In the genomic region with DNA sequence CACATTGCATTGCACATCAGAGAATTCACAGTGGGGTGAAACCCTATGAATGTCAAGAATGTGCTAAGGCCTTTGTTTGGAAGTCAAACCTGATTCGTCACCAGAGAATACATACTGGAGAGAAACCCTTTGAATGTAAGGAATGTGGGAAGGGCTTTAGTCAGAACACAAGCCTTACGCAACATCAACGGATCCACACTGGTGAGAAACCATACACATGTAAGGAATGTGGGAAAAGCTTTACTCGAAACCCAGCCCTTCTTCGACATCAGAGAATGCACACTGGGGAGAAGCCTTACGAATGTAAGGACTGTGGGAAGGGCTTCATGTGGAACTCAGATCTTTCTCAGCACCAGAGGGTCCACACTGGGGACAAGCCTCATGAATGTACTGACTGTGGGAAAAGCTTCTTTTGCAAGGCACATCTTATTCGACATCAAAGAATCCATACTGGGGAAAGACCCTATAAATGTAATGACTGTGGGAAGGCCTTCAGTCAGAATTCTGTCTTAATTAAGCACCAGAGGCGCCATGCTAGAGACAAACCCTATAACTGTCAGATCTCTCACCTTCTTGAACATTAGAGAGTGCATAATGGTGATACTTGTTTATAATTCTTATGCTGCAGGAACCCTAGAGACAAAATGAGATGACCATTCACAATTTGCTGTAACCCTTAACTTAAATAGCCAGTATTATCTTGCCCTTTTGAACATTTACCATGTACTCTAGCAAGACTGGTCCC, we compare ENCODE assay signal across 18 cellular contexts. TPM values are rescaled to one million over a fixed set of nuclear protein-coding genes. Genes with fewer than 3 reads are reported as not detected.
"Had no signal": no experiment of that assay in that cellular context is flagged by ENCODE, and none has a peak within 500 bp of the region (broad histone marks: within the 10 kb centered on the region; RNA-seq: fewer than 3 reads in every experiment).

No MANE protein-coding gene starts in this region.

- DNase-seq: activated CD4-positive, alpha-beta T cell treated with anti-CD3 and anti-CD28 coated beads for 36 hours; activated CD8-positive, alpha-beta memory T cell treated with anti-CD3 and anti-CD28 coated beads, Interleukin-2, amount 50 U/mL, for 4 hours; activated CD8-positive, alpha-beta T cell treated with anti-CD3 and anti-CD28 coated beads for 36 hours; activated naive CD8-positive, alpha-beta T cell treated with anti-CD3 and anti-CD28 coated beads, Interleukin-2, amount 50 U/mL, for 24 hours; body of pancreas; esophagus squamous epithelium; foreskin fibroblast; glutamatergic neuron; left cardiac atrium; naive thymus-derived CD8-positive, alpha-beta T cell; right cardiac atrium; WERI-Rb-1 had no signal

- H3K27ac Mint-ChIP-seq: activated CD4-positive, alpha-beta T cell treated with anti-CD3 and anti-CD28 coated beads for 36 hours; activated CD8-positive, alpha-beta T cell treated with anti-CD3 and anti-CD28 coated beads for 36 hours; activated naive CD8-positive, alpha-beta T cell treated with anti-CD3 and anti-CD28 coated beads, Interleukin-2, amount 50 U/mL, for 24 hours; dendritic cell treated with granulocyte-macrophage colony-stimulating factor and Interleukin-4, amounts not matched to agents 40 ng/mL and 50 ng/mL, for 4 days; naive thymus-derived CD8-positive, alpha-beta T cell; stimulated activated memory B cell treated with anti-CD40 and anti-IgM and Interleukin-4, amounts not matched to agents 10 μg/mL and 1 μg/mL and 100 μg/mL, for 72 hours had no signal

- H3K4me3 ChIP-seq: body of pancreas, esophagus squamous epithelium, lung, tibial nerve had no signal

- FAIRE-seq: endometrium had no signal

- H3K27me3 Mint-ChIP-seq: activated CD4-positive, alpha-beta T cell treated with anti-CD3 and anti-CD28 coated beads for 36 hours; activated CD8-positive, alpha-beta T cell treated with anti-CD3 and anti-CD28 coated beads for 36 hours; activated naive CD8-positive, alpha-beta T cell treated with anti-CD3 and anti-CD28 coated beads, Interleukin-2, amount 50 U/mL, for 24 hours; dendritic cell treated with granulocyte-macrophage colony-stimulating factor and Interleukin-4, amounts not matched to agents 40 ng/mL and 50 ng/mL, for 4 days; stimulated activated memory B cell treated with anti-CD40 and anti-IgM and Interleukin-4, amounts not matched to agents 10 μg/mL and 1 μg/mL and 100 μg/mL, for 72 hours had no signal

- H3K27me3 ChIP-seq: body of pancreas, esophagus squamous epithelium, tibial nerve had no signal

- H3K4me3 Mint-ChIP-seq: activated CD4-positive, alpha-beta T cell treated with anti-CD3 and anti-CD28 coated beads for 36 hours; activated CD8-positive, alpha-beta T cell treated with anti-CD3 and anti-CD28 coated beads for 36 hours; activated naive CD8-positive, alpha-beta T cell treated with anti-CD3 and anti-CD28 coated beads, Interleukin-2, amount 50 U/mL, for 24 hours; dendritic cell treated with granulocyte-macrophage colony-stimulating factor and Interleukin-4, amounts not matched to agents 40 ng/mL and 50 ng/mL, for 4 days; naive thymus-derived CD8-positive, alpha-beta T cell; stimulated activated memory B cell treated with anti-CD40 and anti-IgM and Interleukin-4, amounts not matched to agents 10 μg/mL and 1 μg/mL and 100 μg/mL, for 72 hours had no signal

- H3K27ac ChIP-seq: body of pancreas, esophagus squamous epithelium, tibial nerve, WERI-Rb-1 had no signal

- H3K4me1 Mint-ChIP-seq: activated CD4-positive, alpha-beta T cell treated with anti-CD3 and anti-CD28 coated beads for 36 hours; activated naive CD8-positive, alpha-beta T cell treated with anti-CD3 and anti-CD28 coated beads, Interleukin-2, amount 50 U/mL, for 24 hours; naive thymus-derived CD8-positive, alpha-beta T cell; stimulated activated memory B cell treated with anti-CD40 and anti-IgM and Interleukin-4, amounts not matched to agents 10 μg/mL and 1 μg/mL and 100 μg/mL, for 72 hours had no signal

- ATAC-seq: activated CD4-positive, alpha-beta T cell treated with anti-CD3 and anti-CD28 coated beads for 36 hours; activated CD8-positive, alpha-beta T cell treated with anti-CD3 and anti-CD28 coated beads for 36 hours; activated naive CD8-positive, alpha-beta T cell treated with anti-CD3 and anti-CD28 coated beads, Interleukin-2, amount 50 U/mL, for 24 hours; body of pancreas; left cardiac atrium; naive thymus-derived CD8-positive, alpha-beta T cell; right cardiac atrium; stimulated activated memory B cell treated with anti-CD40 and anti-IgM and Interleukin-4, amounts not matched to agents 10 μg/mL and 1 μg/mL and 100 μg/mL, for 72 hours had no signal

- H3K36me3 ChIP-seq: WERI-Rb-1 had no signal

- H3K4me1 ChIP-seq: body of pancreas, esophagus squamous epithelium, tibial nerve had no signal

RNA-seq across cellular contexts. Expression of gene CYP8B1, which starts 39.3 kb away (rescaled TPM):
- total RNA-seq: activated CD4-positive, alpha-beta T cell treated with anti-CD3 and anti-CD28 coated beads for 36 hours; activated CD8-positive, alpha-beta T cell treated with anti-CD3 and anti-CD28 coated beads for 36 hours; body of pancreas; esophagus squamous epithelium; left cardiac atrium; naive thymus-derived CD8-positive, alpha-beta T cell; subcutaneous adipose tissue; tibial nerve had no signal
- polyA plus RNA-seq: naive thymus-derived CD8-positive, alpha-beta T cell had no signal
